In the genomic region with DNA sequence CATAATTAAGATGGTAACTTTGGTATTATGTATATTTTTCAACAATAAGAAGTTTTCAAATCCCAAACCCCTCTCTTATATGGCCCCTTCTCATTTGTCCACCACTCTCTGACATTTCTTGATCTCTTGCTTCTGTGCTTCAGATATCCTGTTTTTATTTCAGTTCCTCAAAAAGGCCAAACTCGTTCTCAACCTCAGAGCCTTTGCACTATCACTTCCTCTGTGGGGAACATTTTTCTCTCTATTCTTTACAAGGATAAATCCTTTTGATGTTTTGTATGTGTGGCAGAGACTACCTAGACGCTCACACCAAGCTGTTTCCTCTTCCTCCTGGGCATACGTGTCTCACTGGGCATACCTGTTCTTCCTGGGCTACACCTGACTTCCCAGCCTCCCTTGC, we compare ENCODE assay signal across 1 cellular context.
TF ChIP-seq lines count a peak whose summit lies in the region.

No MANE protein-coding gene starts in this region.

TF ChIP-seq in GM12878, 131 proteins besides CTCF, POLR2A, EP300 and RAD21 (continued from another document):
- TF ChIP-seq NFIC (IDR thresholded peaks at IDR 0.05; ENCODE audit: low read depth, low read length) = no peak
- TF ChIP-seq MTA2 (IDR thresholded peaks at IDR 0.05; ENCODE audit: low read depth) = peak; percentile 49; the same call in 1 of the 2 replicates
- peak; percentile 52; the same call in 1 of the 2 replicates for TF ChIP-seq IKZF1 (conservative IDR thresholded peaks at IDR 0.05)
- no peak for TF ChIP-seq ZBTB40 (IDR thresholded peaks at IDR 0.05; ENCODE audit: borderline replicate concordance)
- no peak for TF ChIP-seq FOXK2 (IDR thresholded peaks at IDR 0.05)
- no peak for TF ChIP-seq NR2C1 (IDR thresholded peaks at IDR 0.05)
- TF ChIP-seq KAT2A (conservative IDR thresholded peaks at IDR 0.05; ENCODE audit: control insufficient read depth, low read depth, low read length) = no peak
- peak; percentile 91 for TF ChIP-seq SPI1 (IDR thresholded peaks at IDR 0.05; ENCODE audit: borderline replicate concordance, insufficient read depth, low read depth, low read length)
- TF ChIP-seq LARP7 (IDR thresholded peaks at IDR 0.05) = no peak
- peak; percentile 29; the same call in 1 of the 2 replicates for TF ChIP-seq DPF2 (IDR thresholded peaks at IDR 0.05)
- TF ChIP-seq ZZZ3 (IDR thresholded peaks at IDR 0.05; ENCODE audit: control insufficient read depth, insufficient read length, low read depth) = no peak
- TF ChIP-seq IKZF2 (IDR thresholded peaks at IDR 0.05) = peak; percentile 50 to 60; a peak in 3 of 4 replicates
